In genomic region chr4:55143858-55144257, GRCh38 we compare ENCODE assay signal across 19 cellular contexts. TPM values are rescaled to one million over a fixed set of nuclear protein-coding genes. Genes with fewer than 3 reads are reported as not detected.
"Had no signal": no experiment of that assay in that cellular context is flagged by ENCODE, and none has a peak within 500 bp of the region (broad histone marks: within the 10 kb centered on the region; RNA-seq: fewer than 3 reads in every experiment).

No MANE protein-coding gene starts in this region.

- H3K36me3 ChIP-seq: left ventricle myocardium inferior, neutrophil, thoracic aorta, upper lobe of right lung had no signal

- H3K9me3 ChIP-seq: body of pancreas, left ventricle myocardium inferior, neutrophil, thoracic aorta, upper lobe of right lung had no signal

- H3K27me3 ChIP-seq: body of pancreas, neutrophil, upper lobe of right lung had no signal

- H3K4me3 ChIP-seq: body of pancreas, coronary artery, left ventricle myocardium inferior, thoracic aorta, upper lobe of right lung had no signal

- H3K27ac ChIP-seq: body of pancreas, coronary artery, left ventricle myocardium inferior, neutrophil, thoracic aorta, upper lobe of right lung had no signal

- ATAC-seq: activated T-cell treated with anti-CD3 and anti-CD28 coated beads, Interleukin-2, amount 50 U/mL, for 4 hours; body of pancreas; natural killer cell; stimulated activated effector memory CD8-positive, alpha-beta T cell treated with anti-CD3 and anti-CD28 coated beads, Interleukin-12 subunit alpha, Interleukin-12 subunit beta, amount 100 ng/mL, for 72 hours; upper lobe of right lung; WTC11 had no signal

- H3K4me1 ChIP-seq: body of pancreas, left ventricle myocardium inferior, upper lobe of right lung had no signal

- DNase-seq: activated CD4-positive, alpha-beta memory T cell treated with anti-CD3 and anti-CD28 coated beads, Interleukin-2, amount 10 ng/mL, durations not matched to agents 7 days and 5 days; activated CD4-positive, alpha-beta T cell treated with anti-CD3 and anti-CD28 coated beads for 4 hours; activated gamma-delta T cell; activated T-cell treated with anti-CD3 and anti-CD28 coated beads, Interleukin-2, amount 50 U/mL, for 4 hours; amniotic stem cell; body of pancreas; foreskin fibroblast; glutamatergic neuron; hypothalamus; kidney; left ventricle myocardium inferior; natural killer cell; retina; upper lobe of right lung had no signal

RNA-seq across cellular contexts. Expression of gene KDR, which starts 18.5 kb away (rescaled TPM):
- total RNA-seq: activated CD4-positive, alpha-beta memory T cell treated with anti-CD3 and anti-CD28 coated beads, Interleukin-2, amount 10 ng/mL, durations not matched to agents 7 days and 5 days had no signal
